10 cellular contexts compared by ENCODE assay signal in genomic region chr1:51264470-51264869, GRCh38. TPM values are rescaled to one million over a fixed set of nuclear protein-coding genes. Genes with fewer than 3 reads are reported as not detected.
A peak's percentile ranks its signal among the peaks of the same experiment; 100 is the strongest.
DNase-seq lines count a peak whose midpoint lies in the region; ATAC-seq and TF ChIP-seq lines count a peak whose summit lies in the region.
"Had no signal": no experiment of that assay in that cellular context is flagged by ENCODE, and none has a peak within 500 bp of the region (broad histone marks: within the 10 kb centered on the region; RNA-seq: fewer than 3 reads in every experiment).

No MANE protein-coding gene starts in this region.

- H3K9ac ChIP-seq in mammary epithelial cell (ENCODE audit: insufficient read depth, low read length), result no peak overlapping the region
- no peak overlapping the region for H3K9ac ChIP-seq in mesendoderm (ENCODE audit: low read length)

- no TSS peak for BruUV-seq in mammary epithelial cell (replicated peaks; lab: Mats Ljungman, UMichigan)

- H3K36me3 ChIP-seq in BJ (ENCODE audit: control insufficient read depth, insufficient read depth, low read length), result no peaks in the 10 kb centered on the region
- H3K36me3 ChIP-seq in mammary epithelial cell (ENCODE audit: insufficient read depth, low read length), result no peaks in the 10 kb centered on the region
- no peaks in the 10 kb centered on the region for H3K36me3 ChIP-seq in mesendoderm (ENCODE audit: control insufficient read depth, insufficient read depth, low read length)

- no peak overlapping the region for H2BK15ac ChIP-seq in mesendoderm (replicated peaks; ENCODE audit: low read depth)

- H3K4me3 ChIP-seq in BJ (ENCODE audit: low read depth, low read length), result no peak overlapping the region
- H3K4me3 ChIP-seq in mammary epithelial cell (replicated peaks in 1 of 3; ENCODE audit: insufficient read depth in 1 of 3, low read depth in 2 of 3, low read length in 3 of 3), result no peak overlapping the region
- no peak overlapping the region for H3K4me3 ChIP-seq in mesendoderm (ENCODE audit: low read length)
- H3K4me3 ChIP-seq: skin epidermis had no signal

- H2AFZ ChIP-seq in mammary epithelial cell (ENCODE audit: low read depth, low read length), result no peak overlapping the region

- CTCF ChIA-PET in BJ (lab: Yijun Ruan, JAX), result interaction anchor here (2.1 kb wide), 1 partner anchor 32 kb away, joined by 7 read pairs; no protein-coding TSS in a partner anchor
- CTCF ChIA-PET in mammary epithelial cell (lab: Charles Lee; ENCODE audit: low non-redundant PET), result no interaction called here

- peaks cover 90% of the 10 kb centered on the region for H3K79me2 ChIP-seq in mammary epithelial cell (ENCODE audit: insufficient read depth, low read length)
- peaks cover 13% of the 10 kb centered on the region for H3K79me2 ChIP-seq in mesendoderm (ENCODE audit: control insufficient read depth, insufficient read depth, low read length)

- no peak overlapping the region for H3K4ac ChIP-seq in mesendoderm (ENCODE audit: low read depth, low read length)

- no peaks in the 10 kb centered on the region for H3K27me3 ChIP-seq in BJ (ENCODE audit: control insufficient read depth, insufficient read depth, low read length)
- H3K27me3 ChIP-seq in mammary epithelial cell (ENCODE audit: insufficient read depth, low read length), result no peaks in the 10 kb centered on the region
- H3K27me3 ChIP-seq in mesendoderm (ENCODE audit: insufficient read depth, low read length, poor library complexity), result no peaks in the 10 kb centered on the region

- peak overlapping the region; percentile 29 for H3K23ac ChIP-seq in mesendoderm (ENCODE audit: low read length)

- POLR2A ChIA-PET in BJ (lab: Charles Lee), result no interaction called here

- peak overlapping the region; percentile 70 for H3K4me2 ChIP-seq in mammary epithelial cell (ENCODE audit: insufficient read depth, low read depth, low read length)
- H3K4me2 ChIP-seq in mesendoderm (ENCODE audit: low read length), result no peak overlapping the region

- no peaks in the 10 kb centered on the region for H4K20me1 ChIP-seq in mammary epithelial cell (ENCODE audit: insufficient read depth, low read length)

- H3K9me3 ChIP-seq in mammary epithelial cell (replicated peaks; ENCODE audit: insufficient read depth, low read length), result no peaks in the 10 kb centered on the region

- H2BK120ac ChIP-seq in mesendoderm (ENCODE audit: low read depth, low read length), result no peak overlapping the region

- no peak overlapping the region for H3K27ac Mint-ChIP-seq in natural killer cell treated with Interleukin-12 subunit alpha and Interleukin-12 subunit beta and Interleukin-15 and Interleukin-18, amount 100 ng/mL, for 72 hours
- H3K27ac Mint-ChIP-seq in activated CD4-positive, alpha-beta T cell treated with anti-CD3 and anti-CD28 coated beads, Interleukin-2, amount 10 ng/mL, durations not matched to agents 24 days and 14 days, result no peak overlapping the region

- H2AK5ac ChIP-seq in mesendoderm (ENCODE audit: low read length), result no peak overlapping the region

- H3K9me3 Mint-ChIP-seq in natural killer cell treated with Interleukin-12 subunit alpha and Interleukin-12 subunit beta and Interleukin-15 and Interleukin-18, amount 100 ng/mL, for 72 hours, result no peaks in the 10 kb centered on the region
- H3K9me3 Mint-ChIP-seq in activated CD4-positive, alpha-beta T cell treated with anti-CD3 and anti-CD28 coated beads, Interleukin-2, amount 10 ng/mL, durations not matched to agents 24 days and 14 days, result no peaks in the 10 kb centered on the region
- H3K9me3 Mint-ChIP-seq: effector memory CD8-positive, alpha-beta T cell had no signal

- in situ Hi-C loops in mammary epithelial cell (cut with MboI; ENCODE audit: low sequenced_read_pairs in 2 of 2), result no loop called here

- peak overlapping the region; percentile 1 for H3K27ac ChIP-seq in mammary epithelial cell (ENCODE audit: insufficient read depth, low read depth, low read length)
- no peak overlapping the region for H3K27ac ChIP-seq in mesendoderm (ENCODE audit: low read depth, low read length)

- intact Hi-C loops in mammary epithelial cell (cut with micrococcal nuclease), result loop anchor here (5.0 kb wide), 1 partner anchor 52 kb away; no protein-coding TSS in a partner anchor
- intact Hi-C loops in activated CD4-positive, alpha-beta T cell treated with anti-CD3 and anti-CD28 coated beads, Interleukin-2, amount 10 ng/mL, durations not matched to agents 24 days and 14 days (cut with micrococcal nuclease), result no loop called here

- DNase-seq in BJ (ENCODE audit: low read depth), result peak; percentile 83
- peak; percentile 94 for DNase-seq in LHCN-M2 (ENCODE audit: low read depth)
- peak; percentile 62 for DNase-seq in mammary epithelial cell
- DNase-seq in mesendoderm, result peak; percentile 21
- no peak for DNase-seq in T-helper 1 cell
- DNase-seq in natural killer cell treated with Interleukin-12 subunit alpha and Interleukin-12 subunit beta and Interleukin-15 and Interleukin-18, amount 100 ng/mL, for 72 hours (ENCODE audit: low spot score), result no peak
- DNase-seq in NCI-H187 (lab: John Stamatoyannopoulos, UW), result no peak
- DNase-seq in activated CD4-positive, alpha-beta T cell treated with anti-CD3 and anti-CD28 coated beads, Interleukin-2, amount 10 ng/mL, durations not matched to agents 24 days and 14 days, result no peak
- DNase-seq: effector memory CD8-positive, alpha-beta T cell had no signal

- no peak for ATAC-seq in natural killer cell treated with Interleukin-12 subunit alpha and Interleukin-12 subunit beta and Interleukin-15 and Interleukin-18, amount 100 ng/mL, for 72 hours
- ATAC-seq: effector memory CD8-positive, alpha-beta T cell had no signal

- dilution Hi-C loops in mammary epithelial cell (cut with HindIII; ENCODE audit: low sequenced_read_pairs), result no loop called here

- TF ChIP-seq CTCF in BJ (IDR thresholded peaks at IDR 0.05; ENCODE audit: insufficient read depth, low read depth, low read length) (no peak), mammary epithelial cell (conservative IDR thresholded peaks at IDR 0.05 in 1 of 2, IDR thresholded peaks at IDR 0.05 in 1 of 2; ENCODE audit: extremely low read depth in 1 of 2, insufficient read depth in 1 of 2, low read depth in 1 of 2, low read length in 2 of 2) (no peak)

- H3K4me1 Mint-ChIP-seq in natural killer cell treated with Interleukin-12 subunit alpha and Interleukin-12 subunit beta and Interleukin-15 and Interleukin-18, amount 100 ng/mL, for 72 hours (ENCODE audit: low read depth in 2 of 2), result peaks cover 49 to 65% of the 10 kb centered on the region in 2 donors
- peaks cover 35% of the 10 kb centered on the region for H3K4me1 Mint-ChIP-seq in activated CD4-positive, alpha-beta T cell treated with anti-CD3 and anti-CD28 coated beads, Interleukin-2, amount 10 ng/mL, durations not matched to agents 24 days and 14 days

- H3K27me3 Mint-ChIP-seq in natural killer cell treated with Interleukin-12 subunit alpha and Interleukin-12 subunit beta and Interleukin-15 and Interleukin-18, amount 100 ng/mL, for 72 hours, result no peaks in the 10 kb centered on the region
- H3K27me3 Mint-ChIP-seq in activated CD4-positive, alpha-beta T cell treated with anti-CD3 and anti-CD28 coated beads, Interleukin-2, amount 10 ng/mL, durations not matched to agents 24 days and 14 days, result no peaks in the 10 kb centered on the region
- H3K27me3 Mint-ChIP-seq: effector memory CD8-positive, alpha-beta T cell had no signal

- no peaks in the 10 kb centered on the region for H3K36me3 Mint-ChIP-seq in natural killer cell treated with Interleukin-12 subunit alpha and Interleukin-12 subunit beta and Interleukin-15 and Interleukin-18, amount 100 ng/mL, for 72 hours
- peaks cover 7% of the 10 kb centered on the region for H3K36me3 Mint-ChIP-seq in activated CD4-positive, alpha-beta T cell treated with anti-CD3 and anti-CD28 coated beads, Interleukin-2, amount 10 ng/mL, durations not matched to agents 24 days and 14 days (ENCODE audit: low read depth)

- no peak overlapping the region for H3K18ac ChIP-seq in mesendoderm (ENCODE audit: low read length)

- H4K5ac ChIP-seq in mesendoderm (ENCODE audit: low read length), result no peak overlapping the region

- 9% methylated on average over 3 of the region's 3 CpGs for WGBS in mammary epithelial cell (ENCODE audit: low coverage, missing lambda C conversion rate)
- no CpG with 5 or more reads among the region's 3 CpGs for WGBS in mesendoderm (ENCODE audit: extremely low coverage, insufficient coverage, low lambda C conversion rate)

- H3K79me1 ChIP-seq in mesendoderm (ENCODE audit: low read length), result peaks cover 11% of the 10 kb centered on the region

- H3K4me3 Mint-ChIP-seq in natural killer cell treated with Interleukin-12 subunit alpha and Interleukin-12 subunit beta and Interleukin-15 and Interleukin-18, amount 100 ng/mL, for 72 hours, result no peak overlapping the region
- no peak overlapping the region for H3K4me3 Mint-ChIP-seq in activated CD4-positive, alpha-beta T cell treated with anti-CD3 and anti-CD28 coated beads, Interleukin-2, amount 10 ng/mL, durations not matched to agents 24 days and 14 days
- H3K4me3 Mint-ChIP-seq: effector memory CD8-positive, alpha-beta T cell had no signal

- no peak overlapping the region for H4K8ac ChIP-seq in mesendoderm (ENCODE audit: low read depth, low read length)

- no peak overlapping the region for H3K56ac ChIP-seq in mesendoderm (ENCODE audit: low read length)

- H2BK5ac ChIP-seq in mesendoderm (ENCODE audit: low read length), result no peak overlapping the region

- H3K4me1 ChIP-seq in mammary epithelial cell (ENCODE audit: insufficient read depth, low read length) (peaks cover 67% of the 10 kb centered on the region), mesendoderm (ENCODE audit: control insufficient read depth, low read depth, low read length) (no peaks in the 10 kb centered on the region)

RNA-seq across cellular contexts. Expression of gene RNF11, which starts 28.4 kb away (rescaled TPM):
- polyA plus RNA-seq in BJ (2011; rRNA removed) (81.5 and 145 TPM in 2 replicates), mammary epithelial cell (79.5 TPM)
- 47.7 and 53.3 TPM in 2 replicates for polyA minus RNA-seq in BJ (2011; rRNA and poly(A)+ RNA removed)
- total RNA-seq in LHCN-M2 (2014; rRNA removed) (99.9 and 111 TPM in 2 replicates), mammary epithelial cell (10 to 100 TPM; 82.7 to 92.0 TPM)
- polyA plus RNA-seq in LHCN-M2 (2012), result 107 TPM
- polyA minus RNA-seq in mammary epithelial cell, result 187 TPM
- polyA plus RNA-seq in mesendoderm (2013, experiment 1 of 2), result 52.5 TPM
- 53.1 TPM for polyA plus RNA-seq in mesendoderm (2013, experiment 2 of 2)
- total RNA-seq in natural killer cell treated with Interleukin-12 subunit alpha and Interleukin-12 subunit beta and Interleukin-15 and Interleukin-18, amount 100 ng/mL, for 72 hours, result 10 to 100 TPM; 44.0 to 56.7 TPM
- 24.6 and 33.6 TPM in 2 replicates for total RNA-seq in activated CD4-positive, alpha-beta T cell treated with anti-CD3 and anti-CD28 coated beads, Interleukin-2, amount 10 ng/mL, durations not matched to agents 24 days and 14 days

Comparison
In these comparisons a context has a peak if more than half of its experiments do, and no peak if none do; other contexts are left out.
1. DNase-seq: peak in BJ (single experiment), LHCN-M2 (single experiment), mammary epithelial cell (single experiment) and mesendoderm (single experiment); none in T-helper 1 cell (0 of 5), natural killer cell treated with Interleukin-12 subunit alpha and Interleukin-12 subunit beta and Interleukin-15 and Interleukin-18, amount 100 ng/mL, for 72 hours (single experiment), NCI-H187 (0 of 2) and activated CD4-positive, alpha-beta T cell treated with anti-CD3 and anti-CD28 coated beads, Interleukin-2, amount 10 ng/mL, durations not matched to agents 24 days and 14 days (single experiment).